In genomic region chr14:105351410-105351809, GRCh38 we compare ENCODE assay signal across 15 cellular contexts.
"Had no signal": no experiment of that assay in that cellular context is flagged by ENCODE, and none has a peak within 500 bp of the region (broad histone marks: within the 10 kb centered on the region; RNA-seq: fewer than 3 reads in every experiment).

No MANE protein-coding gene starts in this region.

- H3K36me3 Mint-ChIP-seq: natural killer cell, type B pancreatic cell had no signal

- H3K27me3 Mint-ChIP-seq: stimulated activated naive CD8-positive, alpha-beta T cell treated with anti-CD3 and anti-CD28 coated beads, Interleukin-15, amount 100 ng/mL, for 72 hours; type B pancreatic cell had no signal

- H3K9me3 ChIP-seq: neutrophil, pancreas, tibial artery had no signal

- H3K4me3 ChIP-seq: lung, pancreas, smooth muscle cell, tibial artery had no signal

- H3K9me3 Mint-ChIP-seq: memory B cell; natural killer cell; stimulated activated naive CD8-positive, alpha-beta T cell treated with anti-CD3 and anti-CD28 coated beads, Interleukin-15, amount 100 ng/mL, for 72 hours; type B pancreatic cell had no signal

- DNase-seq: cortex of kidney; effector CD4-positive, alpha-beta T cell; natural killer cell; stimulated activated CD4-positive, alpha-beta T cell treated with anti-CD3 and anti-CD28 coated beads, Interleukin-12 subunit alpha, Interleukin-12 subunit beta, amount 100 ng/mL, for 4 hours; stimulated activated CD4-positive, alpha-beta T cell treated with anti-CD3 and anti-CD28 coated beads, Interleukin-1b, Interleukin-23, amount 100 ng/mL, for 48 hours; stimulated activated CD4-positive, alpha-beta T cell treated with anti-CD3 and anti-CD28 coated beads, Interleukin-4, amount 100 ng/mL, for 1 hour; stimulated activated CD8-positive, alpha-beta memory T cell treated with anti-CD3 and anti-CD28 coated beads, Interleukin-4, amount 100 ng/mL, for 48 hours; stimulated activated naive CD8-positive, alpha-beta T cell treated with anti-CD3 and anti-CD28 coated beads, Interleukin-15, amount 100 ng/mL, for 72 hours had no signal

- H3K36me3 ChIP-seq: neutrophil had no signal

- H3K4me1 ChIP-seq: pancreas, tibial artery had no signal

- H3K27ac Mint-ChIP-seq: natural killer cell; stimulated activated naive CD8-positive, alpha-beta T cell treated with anti-CD3 and anti-CD28 coated beads, Interleukin-15, amount 100 ng/mL, for 72 hours had no signal

- H3K27ac ChIP-seq: neutrophil, tibial artery had no signal

- H3K4me3 Mint-ChIP-seq: memory B cell; natural killer cell; stimulated activated naive CD8-positive, alpha-beta T cell treated with anti-CD3 and anti-CD28 coated beads, Interleukin-15, amount 100 ng/mL, for 72 hours; type B pancreatic cell had no signal
